Comparison of ENCODE assay signal across 23 cellular contexts in the genomic region with DNA sequence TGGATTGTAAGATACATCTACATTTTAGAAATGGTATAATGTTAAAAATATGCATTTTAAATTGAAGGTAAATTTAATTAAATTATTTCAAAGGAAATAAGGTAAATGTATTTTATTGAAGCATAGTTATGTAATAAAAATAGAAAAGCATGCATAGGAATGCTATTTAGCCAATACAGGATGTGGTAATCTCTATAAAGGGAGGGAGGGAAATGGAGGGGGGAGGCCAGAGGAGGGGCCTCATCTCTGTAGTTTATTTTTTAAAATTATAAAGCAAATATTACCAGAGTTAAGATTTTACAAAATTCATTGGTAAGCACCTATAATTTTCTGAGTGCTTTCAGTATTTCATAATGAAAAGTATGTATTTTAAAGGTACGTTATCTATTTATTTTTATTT. TPM values are rescaled to one million over a fixed set of nuclear protein-coding genes. Genes with fewer than 3 reads are reported as not detected.
A peak's percentile ranks its signal among the peaks of the same experiment; 100 is the strongest.
DNase-seq lines count a peak whose midpoint lies in the region; ATAC-seq, FAIRE-seq and TF ChIP-seq lines count a peak whose summit lies in the region.
"Had no signal": no experiment of that assay in that cellular context is flagged by ENCODE, and none has a peak within 500 bp of the region (broad histone marks: within the 10 kb centered on the region; RNA-seq: fewer than 3 reads in every experiment).

No MANE protein-coding gene starts in this region.

- H3K27me3 Mint-ChIP-seq in activated T-helper 17 cell treated with anti-CD3 and anti-CD28 coated beads, Interleukin-2, amount 50 U/mL, for 72 hours = no peaks in the 10 kb centered on the region
- H3K27me3 Mint-ChIP-seq: activated CD4-positive, alpha-beta T cell treated with anti-CD3 and anti-CD28 coated beads, Interleukin-2, amount 10 ng/mL, durations not matched to agents 7 days and 5 days; type B pancreatic cell had no signal

- peaks cover 16% of the 10 kb centered on the region for H3K4me1 Mint-ChIP-seq in activated T-helper 17 cell treated with anti-CD3 and anti-CD28 coated beads, Interleukin-2, amount 50 U/mL, for 72 hours

- POLR2A ChIA-PET in HepG2 (lab: Yijun Ruan, JAX) (no interaction called here), OCI-LY7 (lab: Charles Lee) (no interaction called here)

- WGBS in right lobe of liver (ENCODE audit: insufficient coverage, low coverage, low lambda C conversion rate, missing lambda C conversion rate) = 84% methylated on average over 1 of the region's 1 CpG
- WGBS in HepG2 (ENCODE audit: low lambda C conversion rate) = 100% methylated on average over 1 of the region's 1 CpG

- H3K4me1 ChIP-seq in right lobe of liver = peaks cover 0 to 6% (median 0%) of the 10 kb centered on the region in 4 donors
- peaks cover 24% of the 10 kb centered on the region for H3K4me1 ChIP-seq in HepG2 (ENCODE audit: insufficient read depth, low read length)
- H3K4me1 ChIP-seq in left lung = peaks cover 3 to 16% of the 10 kb centered on the region in 2 donors
- no peaks in the 10 kb centered on the region for H3K4me1 ChIP-seq in OCI-LY7 (ENCODE audit: insufficient read depth, low read length, poor library complexity, severe bottlenecking)

- in situ Hi-C loops in HepG2 (cut with HindIII; ENCODE audit: extremely low pct_ligation_motif_present, low pct_unique_long_range_greater_than_20kb) = no loop called here

- H3K4me3 ChIP-seq in right lobe of liver = no peak overlapping the region
- no peak overlapping the region for H3K4me3 ChIP-seq in HepG2 (replicated peaks in 1 of 3; ENCODE audit: insufficient read depth in 1 of 3, low read depth in 2 of 3, low read length in 3 of 3)
- H3K4me3 ChIP-seq in left lung = no peak overlapping the region
- H3K4me3 ChIP-seq in OCI-LY7 (ENCODE audit: low read depth, low read length, poor library complexity, severe bottlenecking) = no peak overlapping the region
- H3K4me3 ChIP-seq: sigmoid colon had no signal

- FAIRE-seq in HepG2 (lab: Jason Lieb, UNC) = no peak
- FAIRE-seq: bronchial epithelial cell, endothelial cell of umbilical vein had no signal

- CTCF ChIA-PET in HepG2 (lab: Yijun Ruan, JAX; ENCODE audit: low intra/inter-chr PET ratio, low total read pairs) = no interaction called here
- CTCF ChIA-PET in OCI-LY7 (lab: Charles Lee; ENCODE audit: unreplicated experiment) = no interaction called here

- no peak for ATAC-seq in right lobe of liver
- ATAC-seq in HepG2 = no peak
- ATAC-seq in activated T-helper 17 cell treated with anti-CD3 and anti-CD28 coated beads, Interleukin-2, amount 50 U/mL, for 72 hours (replicated peaks) = no peak
- ATAC-seq in left lung = peak; percentile 23
- ATAC-seq: PC-3 had no signal

- H3K9me3 ChIP-seq in right lobe of liver (no peaks in the 10 kb centered on the region), HepG2 (ENCODE audit: low read length) (no peaks in the 10 kb centered on the region), left lung (peaks cover 0 to under 1% of the 10 kb centered on the region in 2 donors), OCI-LY7 (ENCODE audit: low read length) (no peaks in the 10 kb centered on the region)
- H3K9me3 ChIP-seq: sigmoid colon had no signal

- no peak overlapping the region for H3K27ac Mint-ChIP-seq in activated T-helper 17 cell treated with anti-CD3 and anti-CD28 coated beads, Interleukin-2, amount 50 U/mL, for 72 hours
- H3K27ac Mint-ChIP-seq: HFFc6 had no signal

- H4K20me1 ChIP-seq in HepG2 (ENCODE audit: insufficient read depth, low read length) (no peaks in the 10 kb centered on the region), OCI-LY7 (ENCODE audit: insufficient read depth, low read length) (no peaks in the 10 kb centered on the region)

- no peak overlapping the region for H2AFZ ChIP-seq in HepG2 (ENCODE audit: low read length)
- no peak overlapping the region for H2AFZ ChIP-seq in OCI-LY7 (ENCODE audit: low read length)

- H3K9me2 ChIP-seq in OCI-LY7 (ENCODE audit: insufficient read depth, low read length) = no peaks in the 10 kb centered on the region

- no peak for DNase-seq in right lobe of liver
- DNase-seq in HepG2 (ENCODE audit: low spot score) = no peak
- DNase-seq in left lung = no peak
- DNase-seq in DMS53 (lab: John Stamatoyannopoulos, UW) = no peak
- no peak for DNase-seq in OCI-LY7 (ENCODE audit: low spot score)
- no peak for DNase-seq in SK-N-DZ (ENCODE audit: low spot score)
- no peak for DNase-seq in NCI-H446 treated with DMSO at 0.1 percent for 48 hours (lab: John Stamatoyannopoulos, UW)
- DNase-seq: activated CD4-positive, alpha-beta T cell treated with anti-CD3 and anti-CD28 coated beads, Interleukin-2, amount 10 ng/mL, durations not matched to agents 7 days and 5 days; dermis blood vessel endothelial cell; NCI-H1105; NCI-H2029; NCI-H345; nephron progenitor cell; PC-3; sigmoid colon had no signal

- no peaks in the 10 kb centered on the region for H3K27me3 ChIP-seq in right lobe of liver
- no peaks in the 10 kb centered on the region for H3K27me3 ChIP-seq in HepG2 (ENCODE audit: control insufficient read depth in 1 of 2, insufficient read depth in 2 of 2, low read length in 2 of 2)
- no peaks in the 10 kb centered on the region for H3K27me3 ChIP-seq in left lung
- H3K27me3 ChIP-seq: sigmoid colon had no signal

- H3K4me2 ChIP-seq in HepG2 (ENCODE audit: low read depth, low read length) (no peak overlapping the region), OCI-LY7 (ENCODE audit: low read length) (no peak overlapping the region)

- H3K27ac ChIP-seq in right lobe of liver (peak overlapping the region in 2 of 3 donors; percentile 2 to 34), HepG2 (ENCODE audit: extremely low read length, insufficient read depth, low read length) (no peak overlapping the region), left lung (peak overlapping the region; percentile 76 to 79), OCI-LY7 (ENCODE audit: low read depth, low read length, poor library complexity, severe bottlenecking) (no peak overlapping the region)

- intact Hi-C loops in right lobe of liver (cut with DNase I) (no loop called here), HepG2 (cut with micrococcal nuclease; ENCODE audit: unreplicated experiment) (no loop called here), left lung (cut with DNase I) (no loop called here), OCI-LY7 (cut with micrococcal nuclease; ENCODE audit: unreplicated experiment) (no loop called here)

- TF ChIP-seq EP300 in HepG2 (IDR thresholded peaks at IDR 0.05; ENCODE audit: low read depth in 2 of 2, low read length in 2 of 2) (no peak), HepG2 (CRISPR knock-in tag; IDR thresholded peaks at IDR 0.05; ENCODE audit: borderline replicate concordance) (no peak)

- BruUV-seq in HepG2 (replicated peaks; lab: Mats Ljungman, UMichigan) = no TSS peak
- BruUV-seq in OCI-LY7 (replicated peaks; lab: Mats Ljungman, UMichigan) = no TSS peak

- TF ChIP-seq POLR2A in right lobe of liver (IDR thresholded peaks at IDR 0.05) = no peak
- TF ChIP-seq POLR2A in HepG2 (IDR thresholded peaks at IDR 0.05; ENCODE audit: insufficient read depth in 1 of 2, low read depth in 2 of 2, low read length in 2 of 2) = no peak

- H3K9ac ChIP-seq in HepG2 (ENCODE audit: insufficient read depth, low read depth, low read length) = no peak overlapping the region

- no peaks in the 10 kb centered on the region for H3K9me3 Mint-ChIP-seq in activated T-helper 17 cell treated with anti-CD3 and anti-CD28 coated beads, Interleukin-2, amount 50 U/mL, for 72 hours
- H3K9me3 Mint-ChIP-seq: activated CD4-positive, alpha-beta T cell treated with anti-CD3 and anti-CD28 coated beads, Interleukin-2, amount 10 ng/mL, durations not matched to agents 7 days and 5 days; HFFc6; nephron progenitor cell; T-helper 1 cell treated with Interleukin-12 subunit alpha and Interleukin-12 subunit beta and Interleukin-4 antibody, amounts not matched to agents 30 μg/mL and 1 μg/mL, for 36 hours had no signal

- H3K4me3 Mint-ChIP-seq in activated T-helper 17 cell treated with anti-CD3 and anti-CD28 coated beads, Interleukin-2, amount 50 U/mL, for 72 hours = peak overlapping the region; percentile 55
- H3K4me3 Mint-ChIP-seq: activated CD4-positive, alpha-beta T cell treated with anti-CD3 and anti-CD28 coated beads, Interleukin-2, amount 10 ng/mL, durations not matched to agents 7 days and 5 days; HFFc6; nephron progenitor cell; T-helper 1 cell treated with Interleukin-12 subunit alpha and Interleukin-12 subunit beta and Interleukin-4 antibody, amounts not matched to agents 30 μg/mL and 1 μg/mL, for 36 hours; type B pancreatic cell had no signal

- H3K36me3 Mint-ChIP-seq in activated T-helper 17 cell treated with anti-CD3 and anti-CD28 coated beads, Interleukin-2, amount 50 U/mL, for 72 hours (ENCODE audit: low read depth) = no peaks in the 10 kb centered on the region
- H3K36me3 Mint-ChIP-seq: CD14-positive monocyte, type B pancreatic cell had no signal

- H3K79me2 ChIP-seq in HepG2 (ENCODE audit: insufficient read depth, low read length) (no peaks in the 10 kb centered on the region), OCI-LY7 (ENCODE audit: insufficient read depth, low read depth, low read length) (no peaks in the 10 kb centered on the region)

- TF ChIP-seq CTCF in right lobe of liver (IDR thresholded peaks at IDR 0.05) = no peak
- TF ChIP-seq CTCF in HepG2 (CRISPR knock-in tag; IDR thresholded peaks at IDR 0.05) = no peak
- no peak for TF ChIP-seq CTCF in left lung (IDR thresholded peaks at IDR 0.05)
- TF ChIP-seq CTCF in OCI-LY7 (conservative IDR thresholded peaks at IDR 0.05; ENCODE audit: low read length) = no peak

- H3K36me3 ChIP-seq in right lobe of liver (no peaks in the 10 kb centered on the region), HepG2 (replicated peaks in 1 of 2; ENCODE audit: control insufficient read depth in 1 of 2, insufficient read depth in 2 of 2, low read length in 2 of 2) (no peaks in the 10 kb centered on the region), left lung (no peaks in the 10 kb centered on the region), OCI-LY7 (ENCODE audit: insufficient read depth, low read length) (no peaks in the 10 kb centered on the region)
- H3K36me3 ChIP-seq: sigmoid colon had no signal

- TF ChIP-seq RAD21 in HepG2 (CRISPR knock-in tag; IDR thresholded peaks at IDR 0.05) = no peak

RNA-seq across cellular contexts. Expression of gene SLC16A10, which starts 27.2 kb away (rescaled TPM):
- total RNA-seq in right lobe of liver = 10 to 100 TPM in 2 of 6 experiments, 1 to 10 TPM in 4; 2.9 to 15.8 (median 6.6) TPM
- 11.3 and 20.1 TPM in 2 replicates for total RNA-seq in HepG2 (2016; rRNA removed; fragmentation: Illumina TruSeq; extraction: Trizol)
- 23.5 and 27.5 TPM in 2 replicates for total RNA-seq in HepG2 (2016; cell fraction: cytosol; rRNA removed; fragmentation: Illumina TruSeq; extraction: Trizol; ENCODE audit: low read depth)
- total RNA-seq in HepG2 (2016; cell fraction: insoluble cytoplasmic fraction; rRNA removed; fragmentation: Illumina TruSeq; extraction: Trizol) = 10.2 and 19.1 TPM in 2 replicates
- total RNA-seq in HepG2 (2016; cell fraction: membrane; rRNA removed; fragmentation: Illumina TruSeq; extraction: Trizol) = 10.8 and 11.8 TPM in 2 replicates
- total RNA-seq in HepG2 (2016; cell fraction: nucleus; rRNA removed; fragmentation: Illumina TruSeq; extraction: Trizol) = 16.5 and 19.2 TPM in 2 replicates
- polyA plus RNA-seq in HepG2 (2011; rRNA removed) = 4.5 and 8.2 TPM in 2 replicates
- 6.4 and 7.7 TPM in 2 replicates for polyA plus RNA-seq in HepG2 (2011; cell fraction: cytosol; rRNA removed)
- polyA plus RNA-seq in HepG2 (2011; cell fraction: nucleus; rRNA removed) = 3.4 and 3.6 TPM in 2 replicates
- polyA plus RNA-seq in HepG2 (2012) = 3.2 and 7.8 TPM in 2 replicates
- polyA plus RNA-seq in HepG2 (2016; cell fraction: cytosol; fragmentation: Illumina TruSeq; extraction: Trizol; ENCODE audit: low read depth) = 1.3 and 1.8 TPM in 2 replicates
- 6.8 and 7.5 TPM in 2 replicates for polyA plus RNA-seq in HepG2 (2016; cell fraction: insoluble cytoplasmic fraction; fragmentation: Illumina TruSeq; extraction: Trizol; ENCODE audit: low read depth)
- 2.7 and 2.9 TPM in 2 replicates for polyA plus RNA-seq in HepG2 (2016; cell fraction: membrane; fragmentation: Illumina TruSeq; extraction: Trizol; ENCODE audit: low read depth)
- polyA plus RNA-seq in HepG2 (2016; cell fraction: nucleus; fragmentation: Illumina TruSeq; extraction: Trizol; ENCODE audit: insufficient read depth, low read depth) = 14.6 and 16.1 TPM in 2 replicates
- 43.8 TPM in 1 of 2 replicates, not detected in the other for polyA minus RNA-seq in HepG2 (2011; rRNA and poly(A)+ RNA removed; ENCODE audit: low replicate concordance)
- polyA minus RNA-seq in HepG2 (2011; cell fraction: cytosol; rRNA and poly(A)+ RNA removed) = 13.5 and 16.3 TPM in 2 replicates
- polyA minus RNA-seq in HepG2 (2011; cell fraction: nucleus; rRNA and poly(A)+ RNA removed) = 10.4 and 11.1 TPM in 2 replicates
- total RNA-seq in activated T-helper 17 cell treated with anti-CD3 and anti-CD28 coated beads, Interleukin-2, amount 50 U/mL, for 72 hours = 1 to 10 TPM; 2.1 to 3.8 TPM
- total RNA-seq in left lung = 1 to 10 TPM; 7.2 to 8.5 TPM
- total RNA-seq in OCI-LY7 (2014; rRNA removed; shearing (Covaris generic)) = not detected in 2 replicates
- not detected in 2 replicates for total RNA-seq in OCI-LY7 (2022)
- 36.8 and 38.1 TPM in 2 replicates for polyA plus RNA-seq in SK-N-DZ (2014; cell fraction: cytosol; rRNA removed)
- polyA plus RNA-seq in SK-N-DZ (2014; cell fraction: nucleus; rRNA removed) = 18.9 and 19.9 TPM in 2 replicates
- total RNA-seq: endothelial cell of umbilical vein, HFFc6 had no signal
- polyA plus RNA-seq: AG04450, endothelial cell of umbilical vein had no signal

Comparison
In these comparisons a context has a peak if more than half of its experiments do, and no peak if none do; other contexts are left out.
1. H3K27ac ChIP-seq: peak in right lobe of liver (2 of 3) and left lung (2 of 2); none in HepG2 (single experiment) and OCI-LY7 (single experiment).